ENCODE assay signal across 17 cellular contexts in genomic region chr1:170513138-170513537, GRCh38.
"Had no signal": no experiment of that assay in that cellular context is flagged by ENCODE, and none has a peak within 500 bp of the region (broad histone marks: within the 10 kb centered on the region; RNA-seq: fewer than 3 reads in every experiment).

No MANE protein-coding gene starts in this region.

- H3K36me3 ChIP-seq: esophagus squamous epithelium, neutrophil, thyroid gland had no signal

- FAIRE-seq: endothelial cell of umbilical vein, urothelium cell line had no signal

- H3K27me3 ChIP-seq: esophagus squamous epithelium, neutrophil, thyroid gland had no signal

- DNase-seq: activated CD4-positive, alpha-beta T cell treated with anti-CD3 and anti-CD28 coated beads, Interleukin-2, amount 10 ng/mL, durations not matched to agents 7 days and 5 days; activated CD8-positive, alpha-beta memory T cell treated with anti-CD3 and anti-CD28 coated beads, Interleukin-2, amount 50 U/mL, for 48 hours; activated naive CD8-positive, alpha-beta T cell treated with anti-CD3 and anti-CD28 coated beads for 36 hours; cortex of kidney; effector CD4-positive, alpha-beta T cell; esophagus squamous epithelium; hippocampal formation; kidney glomerular epithelial cell; left ventricle myocardium superior; natural killer cell; retina; stimulated activated CD4-positive, alpha-beta T cell treated with anti-CD3 and anti-CD28 coated beads, Interleukin-2, amount 100 ng/mL, for 48 hours; thyroid gland had no signal

- H3K27ac ChIP-seq: esophagus squamous epithelium, neutrophil, thyroid gland had no signal

- H3K4me1 ChIP-seq: esophagus squamous epithelium, thyroid gland had no signal

- ATAC-seq: left ventricle myocardium superior; natural killer cell; stimulated activated memory B cell treated with anti-CD40 and anti-IgM and Interleukin-4, amounts not matched to agents 10 μg/mL and 1 μg/mL and 100 μg/mL, for 72 hours had no signal

- H3K4me3 ChIP-seq: esophagus squamous epithelium, thyroid gland had no signal

- H3K9me3 ChIP-seq: esophagus squamous epithelium, neutrophil, thyroid gland had no signal
